In genomic region chr12:6345319-6346071, GRCh38 we compare ENCODE assay signal across 8 cellular contexts. TPM values are rescaled to one million over a fixed set of nuclear protein-coding genes. Genes with fewer than 3 reads are reported as not detected.
DNase-seq lines count a peak whose midpoint lies in the region; ATAC-seq and TF ChIP-seq lines count a peak whose summit lies in the region.

No MANE protein-coding gene starts in this region.

- H3K4me1 Mint-ChIP-seq in T-helper 17 cell, result peaks cover 44% of the 10 kb centered on the region
- H3K4me1 Mint-ChIP-seq in endothelial cell (ENCODE audit: unreplicated experiment), result peaks cover 33% of the 10 kb centered on the region

- peaks cover 24% of the 10 kb centered on the region for H3K79me2 ChIP-seq in osteoblast (ENCODE audit: insufficient read depth, low read length)

- H2AFZ ChIP-seq in osteoblast (ENCODE audit: low read length), result no peak overlapping the region

- TF ChIP-seq CTCF in endothelial cell (IDR thresholded peaks at IDR 0.05; ENCODE audit: unreplicated experiment) (no peak), osteoblast (IDR thresholded peaks at IDR 0.05; ENCODE audit: extremely low read depth, low read depth, low read length) (no peak)

- no peaks in the 10 kb centered on the region for H3K27me3 ChIP-seq in osteoblast (ENCODE audit: insufficient read depth, low read length)

- H3K9me3 ChIP-seq in T-helper 17 cell (ENCODE audit: control insufficient read depth, low read length, poor library complexity, severe bottlenecking) (no peaks in the 10 kb centered on the region), osteoblast (ENCODE audit: low read depth, low read length) (no peaks in the 10 kb centered on the region)

- peak overlapping the region; percentile 86 for H3K27ac Mint-ChIP-seq in T-helper 17 cell
- H3K27ac Mint-ChIP-seq in endothelial cell (ENCODE audit: unreplicated experiment), result peak overlapping the region; percentile 58

- H3K36me3 Mint-ChIP-seq in T-helper 17 cell (ENCODE audit: low read depth) (no peaks in the 10 kb centered on the region), endothelial cell (ENCODE audit: low read depth, unreplicated experiment) (peaks cover 4% of the 10 kb centered on the region)

- H3K4me3 ChIP-seq in osteoblast (ENCODE audit: insufficient read depth, low read length), result no peak overlapping the region

- H4K20me1 ChIP-seq in osteoblast (ENCODE audit: insufficient read depth, low read length), result peaks cover 7% of the 10 kb centered on the region

- no peaks in the 10 kb centered on the region for H3K36me3 ChIP-seq in osteoblast (ENCODE audit: insufficient read depth, low read length)

- H3K27ac ChIP-seq in osteoblast (ENCODE audit: low read depth, low read length), result peak overlapping the region; percentile 76

- peak; percentile 49 for ATAC-seq in T-helper 17 cell
- no peak for ATAC-seq in GM18907 (IDR thresholded peaks at IDR 0.05; ENCODE audit: unreplicated experiment)
- ATAC-seq in GM18511 (IDR thresholded peaks at IDR 0.05; ENCODE audit: unreplicated experiment), result no peak

- H3K4me3 Mint-ChIP-seq in T-helper 17 cell, result peak overlapping the region; percentile 57
- peak overlapping the region; percentile 83 for H3K4me3 Mint-ChIP-seq in endothelial cell (ENCODE audit: unreplicated experiment)

- H3K9me3 Mint-ChIP-seq in endothelial cell (ENCODE audit: unreplicated experiment), result no peaks in the 10 kb centered on the region

- DNase-seq in HCEC 1CT (peak; percentile 94), T-helper 17 cell (no peak), endothelial cell (ENCODE audit: low spot score) (no peak), osteoblast (ENCODE audit: insufficient read length, low spot score, missing footprints) (peak; percentile 97), NK-92 (lab: John Stamatoyannopoulos, UW; ENCODE audit: unreplicated experiment) (no peak), NCI-H187 treated with DMSO at 0.1 percent for 48 hours (lab: John Stamatoyannopoulos, UW) (no peak)

- peaks cover 38% of the 10 kb centered on the region for H3K4me1 ChIP-seq in osteoblast (ENCODE audit: insufficient read depth, low read length)

- peak overlapping the region; percentile 52 for H3K4me2 ChIP-seq in osteoblast (ENCODE audit: insufficient read depth, low read length)

- no peaks in the 10 kb centered on the region for H3K27me3 Mint-ChIP-seq in T-helper 17 cell
- H3K27me3 Mint-ChIP-seq in endothelial cell (ENCODE audit: unreplicated experiment), result peaks cover 11% of the 10 kb centered on the region

RNA-seq across cellular contexts. Expression of gene TNFRSF1A, which starts 3.6 kb away (rescaled TPM):
- total RNA-seq in T-helper 17 cell, result 10 to 100 TPM; 22.4 to 23.0 TPM
- 125 TPM for total RNA-seq in endothelial cell (ENCODE audit: unreplicated experiment)
- total RNA-seq in osteoblast, result 228 and 255 TPM in 2 replicates

RNA-seq across cellular contexts. Expression of gene SCNN1A, which starts 29.9 kb away (rescaled TPM):
- total RNA-seq in T-helper 17 cell, result 1 to 10 TPM; 2.1 to 2.8 TPM
- total RNA-seq in endothelial cell (ENCODE audit: unreplicated experiment), result 2.2 TPM
- under 0.01 and 0.36 TPM in 2 replicates for total RNA-seq in osteoblast

RNA-seq across cellular contexts. Expression of gene PLEKHG6, which starts 35.0 kb away (rescaled TPM):
- not detected for total RNA-seq in T-helper 17 cell
- 1.9 TPM for total RNA-seq in endothelial cell (ENCODE audit: unreplicated experiment)
- not detected in 2 replicates for total RNA-seq in osteoblast

RNA-seq across cellular contexts. Expression of gene LTBR, which starts 38.5 kb away (rescaled TPM):
- 1 to 10 TPM in 1 of 2 donors, under 1 TPM in 1; 0.47 to 1.4 TPM for total RNA-seq in T-helper 17 cell
- total RNA-seq in endothelial cell (ENCODE audit: unreplicated experiment), result 40.3 TPM
- 110 and 121 TPM in 2 replicates for total RNA-seq in osteoblast

Comparison
In these comparisons a context has a peak if more than half of its experiments do, and no peak if none do; other contexts are left out.
1. DNase-seq: peak in HCEC 1CT (single experiment) and osteoblast (single experiment); none in T-helper 17 cell (0 of 3), endothelial cell (single experiment), NK-92 (single experiment) and NCI-H187 treated with DMSO at 0.1 percent for 48 hours (single experiment).